In the genomic region with DNA sequence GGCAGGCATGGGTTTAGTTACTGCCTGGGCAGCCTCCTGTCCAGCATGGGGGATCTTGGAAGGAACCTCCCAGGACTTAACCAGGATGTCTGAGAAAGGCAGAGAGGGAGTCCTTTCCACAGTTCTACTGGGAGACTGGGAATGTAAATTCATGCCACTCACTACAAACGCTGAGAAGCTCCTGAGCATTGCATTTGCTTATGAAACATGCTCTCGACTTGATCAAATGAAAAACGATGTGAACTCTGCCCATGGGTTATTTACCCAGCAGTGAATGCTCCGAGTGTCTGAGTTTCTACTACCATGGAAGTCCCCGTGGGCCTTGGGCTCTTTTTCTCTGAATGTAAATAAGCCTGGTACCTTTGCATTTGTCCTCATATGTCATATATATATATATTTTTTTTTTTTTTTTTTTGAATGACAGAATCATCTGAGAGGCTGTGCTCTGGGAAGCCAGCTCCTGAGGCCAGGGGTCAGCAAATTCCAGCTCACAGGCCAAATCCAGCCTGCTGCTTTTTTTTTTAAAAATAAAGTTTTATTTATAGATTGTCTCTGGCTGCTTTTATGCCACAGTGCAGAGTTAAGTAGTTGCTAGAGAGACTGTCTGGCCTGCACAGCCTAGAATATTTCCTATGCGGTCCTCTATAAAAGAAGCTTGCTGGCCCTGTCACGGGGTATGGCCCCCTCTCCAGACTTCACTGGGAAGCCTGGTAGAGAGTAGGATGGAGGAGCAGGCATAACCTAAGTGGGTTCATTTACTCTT, we compare ENCODE assay signal across 17 cellular contexts. TPM values are rescaled to one million over a fixed set of nuclear protein-coding genes. Genes with fewer than 3 reads are reported as not detected.
DNase-seq lines count a peak whose midpoint lies in the region; ATAC-seq and TF ChIP-seq lines count a peak whose summit lies in the region.
"Had no signal": no experiment of that assay in that cellular context is flagged by ENCODE, and none has a peak within 500 bp of the region (broad histone marks: within the 10 kb centered on the region; RNA-seq: fewer than 3 reads in every experiment).

No MANE protein-coding gene starts in this region.

- H3K27me3 ChIP-seq in heart left ventricle (no peaks in the 10 kb centered on the region), right atrium auricular region (no peaks in the 10 kb centered on the region), liver (ENCODE audit: control insufficient read depth in 4 of 4, insufficient read depth in 4 of 4, low read length in 3 of 4) (no peaks in the 10 kb centered on the region), subcutaneous abdominal adipose tissue (ENCODE audit: control insufficient read depth in 5 of 5, insufficient read depth in 4 of 5, low read length in 5 of 5) (no peaks in the 10 kb centered on the region)
- H3K27me3 ChIP-seq: BLaER1 treated with 17β-estradiol and CSF1 and Interleukin-3, amounts not matched to agents 10 nM and 100 nM had no signal

- H3K4me1 Mint-ChIP-seq in MCF 10A (ENCODE audit: insufficient read depth, unreplicated experiment) = peaks cover 6% of the 10 kb centered on the region

- WGBS in heart left ventricle, 4 donors = 80 to 88% (median 81%) methylated on average over 7 of the region's 7 CpGs
- WGBS in liver = 42% methylated on average over 7 of the region's 7 CpGs

- H3K9me3 ChIP-seq in heart left ventricle = no peaks in the 10 kb centered on the region
- no peaks in the 10 kb centered on the region for H3K9me3 ChIP-seq in right atrium auricular region
- H3K9me3 ChIP-seq in liver (ENCODE audit: control insufficient read depth in 4 of 4, low read length in 3 of 4) = no peaks in the 10 kb centered on the region
- no peaks in the 10 kb centered on the region for H3K9me3 ChIP-seq in subcutaneous abdominal adipose tissue (ENCODE audit: control insufficient read depth in 5 of 5, low read length in 5 of 5)
- H3K9me3 ChIP-seq: A549; BLaER1 treated with 17β-estradiol and CSF1 and Interleukin-3, amounts not matched to agents 10 nM and 100 nM had no signal

- H3K27me3 Mint-ChIP-seq in MCF 10A (ENCODE audit: insufficient read depth, unreplicated experiment) = no peaks in the 10 kb centered on the region

- peak in 1 of 4 donors; percentile 18 for ATAC-seq in heart left ventricle
- ATAC-seq: A549 had no signal

- TF ChIP-seq CTCF in heart left ventricle (IDR thresholded peaks at IDR 0.05) = no peak
- no peak for TF ChIP-seq CTCF in right atrium auricular region (IDR thresholded peaks at IDR 0.05)
- TF ChIP-seq CTCF in VCaP (conservative IDR thresholded peaks at IDR 0.05) = no peak
- no peak for TF ChIP-seq CTCF in liver (IDR thresholded peaks at IDR 0.05; ENCODE audit: low read depth, low read length, missing input control)
- no peak for TF ChIP-seq CTCF in MCF 10A (IDR thresholded peaks at IDR 0.05; ENCODE audit: unreplicated experiment)

- no peak overlapping the region for H3K9ac ChIP-seq in liver (ENCODE audit: low read depth in 1 of 2, low read length in 2 of 2)
- H3K9ac ChIP-seq in subcutaneous abdominal adipose tissue (ENCODE audit: low read length in 5 of 5) = no peak overlapping the region
- H3K9ac ChIP-seq: BLaER1 treated with 17β-estradiol and CSF1 and Interleukin-3, amounts not matched to agents 10 nM and 100 nM had no signal

- CTCF ChIA-PET in MCF 10A (lab: Yijun Ruan, JAX) = interaction anchor here (0.5 to 0.6 kb wide), 2 partner anchors 172 to 295 kb away, joined by 3 to 5 read pairs; no protein-coding TSS in a partner anchor

- no TSS peak for BruUV-seq in MCF 10A (replicated peaks; lab: Mats Ljungman, UMichigan)

- intact Hi-C loops in heart left ventricle (cut with DNase I) = no loop called here
- intact Hi-C loops in MCF 10A (cut with micrococcal nuclease) = no loop called here

- no peaks in the 10 kb centered on the region for H3K9me3 Mint-ChIP-seq in MCF 10A (ENCODE audit: unreplicated experiment)

- no peak overlapping the region for H3K27ac Mint-ChIP-seq in MCF 10A (ENCODE audit: low read depth, unreplicated experiment)

- no peak for TF ChIP-seq POLR2A in heart left ventricle (IDR thresholded peaks at IDR 0.05)
- TF ChIP-seq POLR2A in erythroblast (IDR thresholded peaks at IDR 0.05; ENCODE audit: low read length) = no peak

- DNase-seq in heart left ventricle (no peak), right atrium auricular region (ENCODE audit: low spot score) (no peak), MCF 10A (ENCODE audit: unreplicated experiment) (no peak), pons (ENCODE audit: low spot score) (no peak), erythroblast (lab: John Stamatoyannopoulos, UW) (no peak)
- DNase-seq: IMR-90, Kasumi-1, NCI-H1105, NCI-H1694, NCI-H226, NCI-H748 treated with DMSO at 0.1 percent for 48 hours, PC-9 had no signal

- peak overlapping the region in 8 of 12 donors; percentile 1 to 62 (median 34) for H3K27ac ChIP-seq in heart left ventricle
- H3K27ac ChIP-seq in right atrium auricular region = no peak overlapping the region
- 0 out of 2 replicates have a peak overlapping the region, but pooled peaks have one; percentile 18 for H3K27ac ChIP-seq in VCaP
- peak overlapping the region; percentile 11 to 25 for H3K27ac ChIP-seq in liver (ENCODE audit: low read depth in 1 of 2, low read length in 2 of 2)
- H3K27ac ChIP-seq in subcutaneous abdominal adipose tissue (ENCODE audit: low read depth, low read length) = peak overlapping the region; percentile 32
- H3K27ac ChIP-seq: A549; BLaER1 treated with 17β-estradiol and CSF1 and Interleukin-3, amounts not matched to agents 10 nM and 100 nM; PC-9 had no signal

- POLR2A ChIA-PET in MCF 10A (lab: Yijun Ruan, JAX) = no interaction called here

- H3K4me1 ChIP-seq in heart left ventricle (peaks cover 0 to 8% (median 4%) of the 10 kb centered on the region in 12 donors), right atrium auricular region (peaks cover 0 to 9% of the 10 kb centered on the region in 2 donors), liver (ENCODE audit: control insufficient read depth in 4 of 4, insufficient read depth in 4 of 4, low read length in 3 of 4) (peaks cover 0 to 11% (median 4%) of the 10 kb centered on the region in 4 donors), subcutaneous abdominal adipose tissue (ENCODE audit: control insufficient read depth in 5 of 5, insufficient read depth in 5 of 5, low read length in 5 of 5) (peaks cover 0 to 13% (median 0%) of the 10 kb centered on the region in 5 donors)
- H3K4me1 ChIP-seq: A549 had no signal

- H3K36me3 Mint-ChIP-seq in MCF 10A (ENCODE audit: insufficient read depth, unreplicated experiment) = no peaks in the 10 kb centered on the region

- H3K36me3 ChIP-seq in heart left ventricle = no peaks in the 10 kb centered on the region
- no peaks in the 10 kb centered on the region for H3K36me3 ChIP-seq in right atrium auricular region
- no peaks in the 10 kb centered on the region for H3K36me3 ChIP-seq in liver (ENCODE audit: control insufficient read depth in 4 of 4, insufficient read depth in 3 of 4, low read depth in 1 of 4, low read length in 3 of 4)
- no peaks in the 10 kb centered on the region for H3K36me3 ChIP-seq in subcutaneous abdominal adipose tissue (ENCODE audit: control insufficient read depth in 5 of 5, insufficient read depth in 5 of 5, low read length in 5 of 5)
- H3K36me3 ChIP-seq: BLaER1 treated with 17β-estradiol and CSF1 and Interleukin-3, amounts not matched to agents 10 nM and 100 nM had no signal

- no peak overlapping the region for H3K4me3 Mint-ChIP-seq in MCF 10A (ENCODE audit: unreplicated experiment)

- H3K4me3 ChIP-seq in heart left ventricle (no peak overlapping the region), right atrium auricular region (no peak overlapping the region), liver (ENCODE audit: low read depth in 1 of 3, low read length in 3 of 3) (no peak overlapping the region), subcutaneous abdominal adipose tissue (ENCODE audit: low read depth in 1 of 5, low read length in 5 of 5) (no peak overlapping the region)
- H3K4me3 ChIP-seq: A549; BLaER1 treated with 17β-estradiol and CSF1 and Interleukin-3, amounts not matched to agents 10 nM and 100 nM; PC-9 had no signal

- peak; percentile 36 to 52 for TF ChIP-seq RAD21 in liver (IDR thresholded peaks at IDR 0.05)

TF ChIP-seq in liver, 16 proteins besides CTCF, POLR2A, EP300 and RAD21 (continues in another document):
- TF ChIP-seq TAF1 (conservative IDR thresholded peaks at IDR 0.05) (no peak), NR2F2 (IDR thresholded peaks at IDR 0.05) (no peak), YY1 (IDR thresholded peaks at IDR 0.05) (peak; percentile 31), HNF4G (IDR thresholded peaks at IDR 0.05) (peak; percentile 49), SP1 (IDR thresholded peaks at IDR 0.05) (peak; percentile 55), RXRA (IDR thresholded peaks at IDR 0.05) (peak; percentile 36 to 62)
- TF ChIP-seq, protein P1, sequence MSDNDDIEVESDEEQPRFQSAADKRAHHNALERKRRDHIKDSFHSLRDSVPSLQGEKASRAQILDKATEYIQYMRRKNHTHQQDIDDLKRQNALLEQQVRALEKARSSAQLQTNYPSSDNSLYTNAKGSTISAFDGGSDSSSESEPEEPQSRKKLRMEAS (IDR thresholded peaks at IDR 0.05) = no peak
- TF ChIP-seq, protein P2, sequence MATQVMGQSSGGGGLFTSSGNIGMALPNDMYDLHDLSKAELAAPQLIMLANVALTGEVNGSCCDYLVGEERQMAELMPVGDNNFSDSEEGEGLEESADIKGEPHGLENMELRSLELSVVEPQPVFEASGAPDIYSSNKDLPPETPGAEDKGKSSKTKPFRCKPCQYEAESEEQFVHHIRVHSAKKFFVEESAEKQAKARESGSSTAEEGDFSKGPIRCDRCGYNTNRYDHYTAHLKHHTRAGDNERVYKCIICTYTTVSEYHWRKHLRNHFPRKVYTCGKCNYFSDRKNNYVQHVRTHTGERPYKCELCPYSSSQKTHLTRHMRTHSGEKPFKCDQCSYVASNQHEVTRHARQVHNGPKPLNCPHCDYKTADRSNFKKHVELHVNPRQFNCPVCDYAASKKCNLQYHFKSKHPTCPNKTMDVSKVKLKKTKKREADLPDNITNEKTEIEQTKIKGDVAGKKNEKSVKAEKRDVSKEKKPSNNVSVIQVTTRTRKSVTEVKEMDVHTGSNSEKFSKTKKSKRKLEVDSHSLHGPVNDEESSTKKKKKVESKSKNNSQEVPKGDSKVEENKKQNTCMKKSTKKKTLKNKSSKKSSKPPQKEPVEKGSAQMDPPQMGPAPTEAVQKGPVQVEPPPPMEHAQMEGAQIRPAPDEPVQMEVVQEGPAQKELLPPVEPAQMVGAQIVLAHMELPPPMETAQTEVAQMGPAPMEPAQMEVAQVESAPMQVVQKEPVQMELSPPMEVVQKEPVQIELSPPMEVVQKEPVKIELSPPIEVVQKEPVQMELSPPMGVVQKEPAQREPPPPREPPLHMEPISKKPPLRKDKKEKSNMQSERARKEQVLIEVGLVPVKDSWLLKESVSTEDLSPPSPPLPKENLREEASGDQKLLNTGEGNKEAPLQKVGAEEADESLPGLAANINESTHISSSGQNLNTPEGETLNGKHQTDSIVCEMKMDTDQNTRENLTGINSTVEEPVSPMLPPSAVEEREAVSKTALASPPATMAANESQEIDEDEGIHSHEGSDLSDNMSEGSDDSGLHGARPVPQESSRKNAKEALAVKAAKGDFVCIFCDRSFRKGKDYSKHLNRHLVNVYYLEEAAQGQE (IDR thresholded peaks at IDR 0.05) = no peak

RNA-seq across cellular contexts. Expression of a gene that starts 21.4 kb away (rescaled TPM):
- total RNA-seq in heart left ventricle (10 to 100 TPM; 10.6 to 37.9 (median 15.5) TPM), right atrium auricular region (10 to 100 TPM; 19.4 to 32.5 TPM), liver (10 to 100 TPM; 16.4 to 54.8 TPM), MCF 10A (2022) (1.9 TPM in 2 replicates)
- polyA plus RNA-seq in heart left ventricle (10 to 100 TPM in 1 of 2 donors, 1 to 10 TPM in 1; 3.9 to 10.8 TPM), liver (1 to 10 TPM; 7.1 to 9.5 TPM)

Comparison
In these comparisons a context has a peak if more than half of its experiments do, and no peak if none do; other contexts are left out.
1. H3K27ac ChIP-seq: peak in heart left ventricle (8 of 12), VCaP (single experiment), liver (2 of 2) and subcutaneous abdominal adipose tissue (single experiment); none in right atrium auricular region (0 of 2).